Comparison of ENCODE assay signal across 20 cellular contexts in genomic region chr18:23851470-23852002, GRCh38.
DNase-seq lines count a peak whose midpoint lies in the region; ATAC-seq and TF ChIP-seq lines count a peak whose summit lies in the region.
"Had no signal": no experiment of that assay in that cellular context is flagged by ENCODE, and none has a peak within 500 bp of the region (broad histone marks: within the 10 kb centered on the region; RNA-seq: fewer than 3 reads in every experiment).

No MANE protein-coding gene starts in this region.

- intact Hi-C loops in right lobe of liver (cut with DNase I), result no loop called here

- no peak overlapping the region for H3K4me3 ChIP-seq in right lobe of liver
- H3K4me3 ChIP-seq: A549, GM12878, K562, SJCRH30 had no signal

- no peaks in the 10 kb centered on the region for H3K9me3 ChIP-seq in right lobe of liver
- H3K9me3 ChIP-seq: A549, SJCRH30 had no signal

- peaks cover 0 to 5% of the 10 kb centered on the region in 2 donors for H3K9me3 Mint-ChIP-seq in activated naive CD4-positive, alpha-beta T cell treated with anti-CD3 and anti-CD28 coated beads, Interleukin-2, amount 50 U/mL, for 72 hours
- no peaks in the 10 kb centered on the region for H3K9me3 Mint-ChIP-seq in activated naive CD4-positive, alpha-beta T cell treated with anti-CD3 and anti-CD28 coated beads, Interleukin-2, amount 10 ng/mL, durations not matched to agents 7 days and 5 days
- no peaks in the 10 kb centered on the region for H3K9me3 Mint-ChIP-seq in central memory CD8-positive, alpha-beta T cell
- H3K9me3 Mint-ChIP-seq: CD8-positive, alpha-beta T cell had no signal

- peaks cover 12% of the 10 kb centered on the region for H3K4me1 Mint-ChIP-seq in activated naive CD4-positive, alpha-beta T cell treated with anti-CD3 and anti-CD28 coated beads, Interleukin-2, amount 10 ng/mL, durations not matched to agents 7 days and 5 days
- peaks cover 17% of the 10 kb centered on the region for H3K4me1 Mint-ChIP-seq in central memory CD8-positive, alpha-beta T cell

- H3K27ac ChIP-seq in right lobe of liver, result no peak overlapping the region
- H3K27ac ChIP-seq: A549 had no signal

- no peak for DNase-seq in activated naive CD4-positive, alpha-beta T cell treated with anti-CD3 and anti-CD28 coated beads, Interleukin-2, amount 50 U/mL, for 72 hours (ENCODE audit: low spot score in 2 of 2)
- DNase-seq in activated naive CD4-positive, alpha-beta T cell treated with anti-CD3 and anti-CD28 coated beads, Interleukin-2, amount 10 ng/mL, durations not matched to agents 7 days and 5 days, result no peak
- no peak for DNase-seq in central memory CD8-positive, alpha-beta T cell (ENCODE audit: low spot score in 2 of 2)
- DNase-seq in right lobe of liver (no peak), NCI-H2196 treated with DMSO at 0.1 percent for 48 hours (lab: John Stamatoyannopoulos, UW; ENCODE audit: unreplicated experiment) (no peak), iPS-NIHi7 (ENCODE audit: extremely low spot score) (no peak)
- DNase-seq: CD8-positive, alpha-beta T cell; DND-41; MM.1S; NCI-H1048; NCI-H1417 treated with DMSO at 0.1 percent for 48 hours; NCI-H187; NCI-H2227 treated with DMSO at 0.1 percent for 48 hours; NCI-H510A; NCI-H748 treated with DMSO at 0.1 percent for 48 hours; SJCRH30 had no signal

- no peak overlapping the region for H3K4me3 Mint-ChIP-seq in activated naive CD4-positive, alpha-beta T cell treated with anti-CD3 and anti-CD28 coated beads, Interleukin-2, amount 10 ng/mL, durations not matched to agents 7 days and 5 days
- H3K4me3 Mint-ChIP-seq in central memory CD8-positive, alpha-beta T cell, result no peak overlapping the region
- H3K4me3 Mint-ChIP-seq: CD8-positive, alpha-beta T cell had no signal

- CTCF ChIA-PET in activated naive CD4-positive, alpha-beta T cell treated with anti-CD3 and anti-CD28 coated beads, Interleukin-2, amount 10 ng/mL, durations not matched to agents 7 days and 5 days (lab: Charles Lee), result interaction anchor here (1.3 kb wide), 1 partner anchor 67 kb away, joined by 3 read pairs; no protein-coding TSS in a partner anchor

- H3K4me1 ChIP-seq in right lobe of liver, result peaks cover 0 to 10% (median 4%) of the 10 kb centered on the region in 4 donors
- H3K4me1 ChIP-seq: A549 had no signal

- no peaks in the 10 kb centered on the region for H3K36me3 Mint-ChIP-seq in activated naive CD4-positive, alpha-beta T cell treated with anti-CD3 and anti-CD28 coated beads, Interleukin-2, amount 50 U/mL, for 72 hours
- no peaks in the 10 kb centered on the region for H3K36me3 Mint-ChIP-seq in activated naive CD4-positive, alpha-beta T cell treated with anti-CD3 and anti-CD28 coated beads, Interleukin-2, amount 10 ng/mL, durations not matched to agents 7 days and 5 days
- no peaks in the 10 kb centered on the region for H3K36me3 Mint-ChIP-seq in central memory CD8-positive, alpha-beta T cell (ENCODE audit: insufficient read depth)
- H3K36me3 Mint-ChIP-seq: CD8-positive, alpha-beta T cell had no signal

- no peak for TF ChIP-seq POLR2A in right lobe of liver (IDR thresholded peaks at IDR 0.05)

- TF ChIP-seq CTCF in right lobe of liver (IDR thresholded peaks at IDR 0.05), result no peak

- no peak for ATAC-seq in activated naive CD4-positive, alpha-beta T cell treated with anti-CD3 and anti-CD28 coated beads, Interleukin-2, amount 50 U/mL, for 72 hours
- no peak for ATAC-seq in central memory CD8-positive, alpha-beta T cell (replicated peaks; ENCODE audit: extremely low read depth, poor library complexity, severe bottlenecking)
- ATAC-seq in right lobe of liver (peak; percentile 35 to 61 (median 48)), esophagus mucosa (no peak)
- ATAC-seq: A549; CD8-positive, alpha-beta T cell; K562 had no signal

- no peaks in the 10 kb centered on the region for H3K36me3 ChIP-seq in right lobe of liver
- H3K36me3 ChIP-seq: SJCRH30 had no signal

- H3K27me3 ChIP-seq in right lobe of liver, result no peaks in the 10 kb centered on the region
- H3K27me3 ChIP-seq: SJCRH30 had no signal

- 18% methylated on average over 3 of the region's 3 CpGs for WGBS in right lobe of liver (ENCODE audit: insufficient coverage, low coverage, low lambda C conversion rate, missing lambda C conversion rate)

- H3K27me3 Mint-ChIP-seq in activated naive CD4-positive, alpha-beta T cell treated with anti-CD3 and anti-CD28 coated beads, Interleukin-2, amount 10 ng/mL, durations not matched to agents 7 days and 5 days, result peaks cover 31% of the 10 kb centered on the region
- no peaks in the 10 kb centered on the region for H3K27me3 Mint-ChIP-seq in central memory CD8-positive, alpha-beta T cell

- peak overlapping the region; percentile 8 to 16 for H3K27ac Mint-ChIP-seq in activated naive CD4-positive, alpha-beta T cell treated with anti-CD3 and anti-CD28 coated beads, Interleukin-2, amount 50 U/mL, for 72 hours
- H3K27ac Mint-ChIP-seq in activated naive CD4-positive, alpha-beta T cell treated with anti-CD3 and anti-CD28 coated beads, Interleukin-2, amount 10 ng/mL, durations not matched to agents 7 days and 5 days, result no peak overlapping the region
- H3K27ac Mint-ChIP-seq in central memory CD8-positive, alpha-beta T cell (ENCODE audit: low read depth), result peak overlapping the region; percentile 30

Comparison
In these comparisons a context has a peak if more than half of its experiments do, and no peak if none do; other contexts are left out.
1. ATAC-seq: peak in right lobe of liver (4 of 4); none in activated naive CD4-positive, alpha-beta T cell treated with anti-CD3 and anti-CD28 coated beads, Interleukin-2, amount 50 U/mL, for 72 hours (0 of 2), central memory CD8-positive, alpha-beta T cell (single experiment) and esophagus mucosa (single experiment).